ENCODE assay signal across 8 cellular contexts in genomic region chr1:170663441-170664282, GRCh38. TPM values are rescaled to one million over a fixed set of nuclear protein-coding genes. Genes with fewer than 3 reads are reported as not detected.
DNase-seq lines count a peak whose midpoint lies in the region; ATAC-seq and TF ChIP-seq lines count a peak whose summit lies in the region.

Gene PRRX1 (plus strand): TSS chr1:170664131. CDS start chr1:170664219, 88 bp downstream.

- H3K4me1 Mint-ChIP-seq in activated T-cell treated with anti-CD3 and anti-CD28 coated beads, Interleukin-2, amount 50 U/mL, for 24 hours (ENCODE audit: low read depth), result peaks cover 45% of the 10 kb centered on the region
- peaks cover 35% of the 10 kb centered on the region for H3K4me1 Mint-ChIP-seq in type B pancreatic cell (ENCODE audit: unreplicated experiment)

- intact Hi-C loops in dorsolateral prefrontal cortex (cut with DNase I), result loop anchor here in 1 of 2 donors (10.0 kb wide), 1 partner anchor 129 kb away; the partner anchor contains the start of gene GORAB

- H3K36me3 Mint-ChIP-seq in activated T-cell treated with anti-CD3 and anti-CD28 coated beads, Interleukin-2, amount 50 U/mL, for 24 hours (ENCODE audit: low read depth), result no peaks in the 10 kb centered on the region
- peaks cover 30% of the 10 kb centered on the region for H3K36me3 Mint-ChIP-seq in type B pancreatic cell

- H3K4me3 Mint-ChIP-seq in activated T-cell treated with anti-CD3 and anti-CD28 coated beads, Interleukin-2, amount 50 U/mL, for 24 hours, result peak within 1 kb of the TSS; percentile 58
- H3K4me3 Mint-ChIP-seq in type B pancreatic cell, result peak within 1 kb of the TSS; percentile 90

- DNase-seq in activated T-cell treated with anti-CD3 and anti-CD28 coated beads, Interleukin-2, amount 50 U/mL, for 24 hours, result no peak
- DNase-seq in activated T-cell treated with anti-CD3 and anti-CD28 coated beads for 4 hours (no peak), dorsolateral prefrontal cortex (no peak), mesenteric fat pad (ENCODE audit: low spot score) (no peak), type B pancreatic cell (ENCODE audit: extremely low spot score, unreplicated experiment) (no peak), SIG-M5 treated with dmso at 0.1 percent for 504 hours (lab: John Stamatoyannopoulos, UW; ENCODE audit: unreplicated experiment) (no peak)

- H3K27ac ChIP-seq in dorsolateral prefrontal cortex, result peak within 1 kb of the TSS in 57 of 59 donors; percentile 29 to 92 (median 77)

- H3K4me3 ChIP-seq in dorsolateral prefrontal cortex, result peak within 1 kb of the TSS; percentile 47 to 81 (median 67)

- ATAC-seq in HG03175 (IDR thresholded peaks at IDR 0.05; ENCODE audit: unreplicated experiment) (no peak), HG02610 (IDR thresholded peaks at IDR 0.05; ENCODE audit: unreplicated experiment) (no peak)

- no peaks in the 10 kb centered on the region for H3K9me3 Mint-ChIP-seq in activated T-cell treated with anti-CD3 and anti-CD28 coated beads, Interleukin-2, amount 50 U/mL, for 24 hours
- H3K9me3 Mint-ChIP-seq in type B pancreatic cell, result no peaks in the 10 kb centered on the region

- TF ChIP-seq CTCF in dorsolateral prefrontal cortex (IDR thresholded peaks at IDR 0.05 in 54 of 56, conservative IDR thresholded peaks at IDR 0.05 in 2 of 56; ENCODE audit: low read depth in 1 of 56, partially characterized antibody in 56 of 56) (no peak), type B pancreatic cell (conservative IDR thresholded peaks at IDR 0.05) (no peak)

- H3K27me3 ChIP-seq in dorsolateral prefrontal cortex, result peaks cover 0 to 84% (median 25%) of the 10 kb centered on the region in 45 donors

- peaks cover 94% of the 10 kb centered on the region for H3K27me3 Mint-ChIP-seq in activated T-cell treated with anti-CD3 and anti-CD28 coated beads, Interleukin-2, amount 50 U/mL, for 24 hours
- peaks cover 98% of the 10 kb centered on the region for H3K27me3 Mint-ChIP-seq in type B pancreatic cell

- no peak within 1 kb of the TSS for H3K27ac Mint-ChIP-seq in activated T-cell treated with anti-CD3 and anti-CD28 coated beads, Interleukin-2, amount 50 U/mL, for 24 hours
- H3K27ac Mint-ChIP-seq in type B pancreatic cell, result peak within 1 kb of the TSS; percentile 80

RNA-seq across cellular contexts. Expression of gene PRRX1, which starts in this region (rescaled TPM):
- total RNA-seq in dorsolateral prefrontal cortex (10 to 100 TPM; 10.7 to 40.0 (median 20.3) TPM), mesenteric fat pad (46.2 TPM), type B pancreatic cell (ENCODE audit: low replicate concordance) (1.7 and 142 TPM in 2 replicates)
